Comparison of ENCODE assay signal across 10 cellular contexts in the genomic region with DNA sequence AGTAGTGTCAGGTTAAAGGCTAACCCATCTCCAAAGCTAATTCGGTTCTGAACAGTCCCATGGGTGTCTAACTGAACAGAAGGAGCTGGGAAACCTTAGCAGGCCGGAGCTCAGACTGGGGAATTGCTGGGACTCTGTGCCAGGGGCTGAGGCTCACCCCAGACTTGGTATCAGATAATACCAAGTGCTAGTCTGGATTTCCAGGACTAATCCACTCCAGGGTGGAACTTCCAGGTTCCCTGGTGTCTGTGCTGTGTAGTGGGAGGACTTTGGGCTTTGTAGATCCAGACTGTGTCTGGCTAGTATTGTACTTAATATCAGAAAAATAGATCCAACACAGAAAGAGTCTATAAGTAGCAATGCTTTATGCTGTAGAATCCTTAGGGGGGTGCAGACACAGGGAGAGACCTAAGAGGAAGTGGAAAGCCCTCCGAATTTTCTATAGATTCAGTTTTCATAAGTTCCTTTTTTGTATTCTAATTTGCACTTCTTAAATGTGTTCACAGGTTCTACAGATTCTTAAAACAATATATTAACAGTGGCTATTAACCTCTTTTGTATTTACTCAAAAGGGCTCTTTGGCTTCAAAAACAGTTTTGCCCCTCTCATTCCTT. TPM values are rescaled to one million over a fixed set of nuclear protein-coding genes. Genes with fewer than 3 reads are reported as not detected.
DNase-seq lines count a peak whose midpoint lies in the region; ATAC-seq and TF ChIP-seq lines count a peak whose summit lies in the region.
"Had no signal": no experiment of that assay in that cellular context is flagged by ENCODE, and none has a peak within 500 bp of the region (broad histone marks: within the 10 kb centered on the region; RNA-seq: fewer than 3 reads in every experiment).

No MANE protein-coding gene starts in this region.

- ATAC-seq in CD4-positive, alpha-beta T cell (ENCODE audit: poor library complexity), result no peak
- no peak for ATAC-seq in activated naive CD8-positive, alpha-beta T cell treated with anti-CD3 and anti-CD28 coated beads, Interleukin-2, amount 10 ng/mL, durations not matched to agents 7 days and 5 days (ENCODE audit: low read depth)
- ATAC-seq in natural killer cell (no peak), HG03460 (IDR thresholded peaks at IDR 0.05; ENCODE audit: unreplicated experiment) (no peak), GM21515 (IDR thresholded peaks at IDR 0.05; ENCODE audit: unreplicated experiment) (no peak)
- ATAC-seq: mucosa of descending colon had no signal

- no peak overlapping the region for H3K27ac ChIP-seq in CD4-positive, alpha-beta T cell (ENCODE audit: low read depth, low read length)
- H3K27ac ChIP-seq in H9 (ENCODE audit: insufficient read length, low read depth, low read length), result no peak overlapping the region

- TF ChIP-seq CTCF in CD4-positive, alpha-beta T cell (IDR thresholded peaks at IDR 0.05), result no peak
- no peak for TF ChIP-seq CTCF in H9 (conservative IDR thresholded peaks at IDR 0.05)
- TF ChIP-seq CTCF in natural killer cell (IDR thresholded peaks at IDR 0.05), result no peak

- no peak overlapping the region for H2AFZ ChIP-seq in H9 (ENCODE audit: low read length)

- no peak overlapping the region for H2BK15ac ChIP-seq in H9 (ENCODE audit: low read depth, low read length)

- peaks cover 13% of the 10 kb centered on the region for H3K23me2 ChIP-seq in H9 (ENCODE audit: insufficient read length, low read depth, low read length, poor library complexity, severe bottlenecking)

- no peak overlapping the region; the same call in 1 of the 2 replicates for H3K14ac ChIP-seq in H9 (ENCODE audit: insufficient read depth, low read length)

- intact Hi-C loops in CD4-positive, alpha-beta T cell (cut with DNase I, micrococcal nuclease), result loop anchor here (5.0 to 10.0 kb wide), 7 partner anchors 92 to 757 kb away; a partner anchor contains a TSS
- intact Hi-C loops in natural killer cell (cut with micrococcal nuclease), result loop anchor here (5.0 to 10.0 kb wide), 2 partner anchors 240 to 752 kb away; a partner anchor contains a TSS

- no peak overlapping the region for H2AK5ac ChIP-seq in H9 (ENCODE audit: insufficient read length, low read length)

- H3K23ac ChIP-seq in H9 (ENCODE audit: insufficient read length, low read depth, low read length), result no peak overlapping the region

- peaks cover 18% of the 10 kb centered on the region for H3K36me3 Mint-ChIP-seq in CD4-positive, alpha-beta T cell (ENCODE audit: low read depth)
- H3K36me3 Mint-ChIP-seq in H9 (ENCODE audit: insufficient read depth in 1 of 3, low read depth in 3 of 3) (peaks cover 1 to 4% (median 4%) of the 10 kb centered on the region in 3 experiments; a peak in 4 of 7 replicates), natural killer cell (no peaks in the 10 kb centered on the region)
- H3K36me3 Mint-ChIP-seq in activated naive CD8-positive, alpha-beta T cell treated with anti-CD3 and anti-CD28 coated beads, Interleukin-2, amount 10 ng/mL, durations not matched to agents 7 days and 5 days, result peaks cover 12% of the 10 kb centered on the region

- no peaks in the 10 kb centered on the region for H3K79me1 ChIP-seq in H9 (ENCODE audit: insufficient read depth, low read depth, low read length, poor library complexity, severe bottlenecking)

- no peak overlapping the region for H3K4me2 ChIP-seq in H9 (ENCODE audit: insufficient read depth, insufficient read length, low read length)

- no peaks in the 10 kb centered on the region for H4K20me1 ChIP-seq in H9 (ENCODE audit: control insufficient read depth, insufficient read depth, insufficient read length)

- H3T11ph ChIP-seq in H9 (ENCODE audit: low read length), result no peak overlapping the region

- H2BK12ac ChIP-seq in H9 (ENCODE audit: insufficient read length, low read depth, low read length), result no peak overlapping the region

- H3K79me2 ChIP-seq in H9 (ENCODE audit: insufficient read depth, low read length), result peaks cover 31% of the 10 kb centered on the region; the same call in 1 of the 2 replicates

- H2BK120ac ChIP-seq in H9 (ENCODE audit: low read depth, low read length, poor library complexity, severe bottlenecking), result no peak overlapping the region

- CTCF ChIA-PET in CD4-positive, alpha-beta T cell (lab: Charles Lee), result no interaction called here

- no peak overlapping the region for H4K91ac ChIP-seq in H9 (ENCODE audit: insufficient read length, low read depth, low read length)

- no peak overlapping the region for H3K4ac ChIP-seq in H9 (ENCODE audit: low read depth, low read length)

- no peaks in the 10 kb centered on the region for H3K9me3 Mint-ChIP-seq in CD4-positive, alpha-beta T cell
- H3K9me3 Mint-ChIP-seq in H9 (no peaks in the 10 kb centered on the region; a peak in 1 of 5 replicates), natural killer cell (no peaks in the 10 kb centered on the region)
- H3K9me3 Mint-ChIP-seq in activated naive CD8-positive, alpha-beta T cell treated with anti-CD3 and anti-CD28 coated beads, Interleukin-2, amount 10 ng/mL, durations not matched to agents 7 days and 5 days, result no peaks in the 10 kb centered on the region

- no CpG with 5 or more reads among the region's 3 CpGs for WGBS in H9 (ENCODE audit: extremely low coverage, insufficient read length, low lambda C conversion rate)

- peak overlapping the region; percentile 90 for H3K27ac Mint-ChIP-seq in CD4-positive, alpha-beta T cell
- H3K27ac Mint-ChIP-seq in H9 (peak overlapping the region in 2 of 3 experiments; percentile 15 to 87; a peak in 3 of 7 replicates), natural killer cell (peak overlapping the region; percentile 86 to 94)
- peak overlapping the region; percentile 96 for H3K27ac Mint-ChIP-seq in activated naive CD8-positive, alpha-beta T cell treated with anti-CD3 and anti-CD28 coated beads, Interleukin-2, amount 10 ng/mL, durations not matched to agents 7 days and 5 days

- no peaks in the 10 kb centered on the region for H3K9me3 ChIP-seq in CD4-positive, alpha-beta T cell (ENCODE audit: control insufficient read depth, low read length)
- no peaks in the 10 kb centered on the region for H3K9me3 ChIP-seq in H9 (ENCODE audit: control insufficient read depth, low read depth, low read length)
- H3K9me3 ChIP-seq: mucosa of descending colon had no signal

- H3K4me1 Mint-ChIP-seq in CD4-positive, alpha-beta T cell (ENCODE audit: low read depth), result peaks cover 50% of the 10 kb centered on the region
- peaks cover 51 to 54% of the 10 kb centered on the region in 2 experiments for H3K4me1 Mint-ChIP-seq in H9
- H3K4me1 Mint-ChIP-seq in activated naive CD8-positive, alpha-beta T cell treated with anti-CD3 and anti-CD28 coated beads, Interleukin-2, amount 10 ng/mL, durations not matched to agents 7 days and 5 days, result peaks cover 39% of the 10 kb centered on the region
- peaks cover 43 to 56% of the 10 kb centered on the region in 2 donors for H3K4me1 Mint-ChIP-seq in natural killer cell

- H4K8ac ChIP-seq in H9 (replicated peaks; ENCODE audit: insufficient read length, low read depth, low read length), result no peak overlapping the region

- H3K18ac ChIP-seq in H9 (ENCODE audit: insufficient read length, low read depth, low read length), result no peak overlapping the region

- no peak overlapping the region for H3K56ac ChIP-seq in H9 (ENCODE audit: insufficient read length, low read depth, low read length)

- H3K4me1 ChIP-seq in H9 (ENCODE audit: insufficient read depth, low read length), result peaks cover 9% of the 10 kb centered on the region

- DNase-seq in CD4-positive, alpha-beta T cell, result no peak
- DNase-seq in H9 (no peak), natural killer cell (no peak), NCI-H2029 (lab: John Stamatoyannopoulos, UW) (no peak), HuH-7.5 (ENCODE audit: low spot score) (no peak)
- DNase-seq in activated naive CD8-positive, alpha-beta T cell treated with anti-CD3 and anti-CD28 coated beads, Interleukin-2, amount 10 ng/mL, durations not matched to agents 7 days and 5 days, result no peak
- DNase-seq: activated CD4-positive, alpha-beta T cell treated with anti-CD3 and anti-CD28 coated beads for 1 hour had no signal

- no peak overlapping the region for H2BK5ac ChIP-seq in H9 (ENCODE audit: insufficient read length, low read length)

- peak overlapping the region; percentile 98 for H3K4me3 Mint-ChIP-seq in CD4-positive, alpha-beta T cell
- H3K4me3 Mint-ChIP-seq in H9 (peak overlapping the region; percentile 96 to 97), natural killer cell (peak overlapping the region; percentile 88)
- H3K4me3 Mint-ChIP-seq in activated naive CD8-positive, alpha-beta T cell treated with anti-CD3 and anti-CD28 coated beads, Interleukin-2, amount 10 ng/mL, durations not matched to agents 7 days and 5 days, result peak overlapping the region; percentile 92

- peaks cover 5% of the 10 kb centered on the region for H3K27me3 Mint-ChIP-seq in CD4-positive, alpha-beta T cell
- H3K27me3 Mint-ChIP-seq in H9 (ENCODE audit: low read depth) (no peaks in the 10 kb centered on the region), natural killer cell (ENCODE audit: low read depth in 2 of 2) (peaks cover 0 to 3% of the 10 kb centered on the region in 2 donors)
- no peaks in the 10 kb centered on the region for H3K27me3 Mint-ChIP-seq in activated naive CD8-positive, alpha-beta T cell treated with anti-CD3 and anti-CD28 coated beads, Interleukin-2, amount 10 ng/mL, durations not matched to agents 7 days and 5 days

- H4K5ac ChIP-seq in H9 (ENCODE audit: insufficient read length, low read depth, low read length), result no peak overlapping the region

- POLR2A ChIA-PET in CD4-positive, alpha-beta T cell (lab: Charles Lee), result no interaction called here
- POLR2A ChIA-PET in activated naive CD8-positive, alpha-beta T cell treated with anti-CD3 and anti-CD28 coated beads, Interleukin-2, amount 10 ng/mL, durations not matched to agents 7 days and 5 days (lab: Charles Lee), result no interaction called here

- peak overlapping the region; percentile 4 for H3K9ac ChIP-seq in H9 (ENCODE audit: extremely low read depth, insufficient read length, low read length)

- H2BK20ac ChIP-seq in H9 (ENCODE audit: low read depth, low read length, poor library complexity, severe bottlenecking), result no peak overlapping the region

- H3K27me3 ChIP-seq in CD4-positive, alpha-beta T cell (ENCODE audit: control insufficient read depth, insufficient read depth, low read length), result no peaks in the 10 kb centered on the region
- no peaks in the 10 kb centered on the region for H3K27me3 ChIP-seq in H9 (ENCODE audit: insufficient read depth, low read length)

RNA-seq across cellular contexts. Expression of a gene that starts 4.1 kb away (rescaled TPM):
- 10 to 100 TPM; 13.7 to 14.3 TPM for total RNA-seq in CD4-positive, alpha-beta T cell
- total RNA-seq in H9 (2021) (28.4 and 29.4 TPM in 2 replicates), natural killer cell (10 to 100 TPM; 25.8 to 35.5 (median 32.9) TPM)
- 10 to 100 TPM; 21.8 to 22.4 TPM for total RNA-seq in activated naive CD8-positive, alpha-beta T cell treated with anti-CD3 and anti-CD28 coated beads, Interleukin-2, amount 10 ng/mL, durations not matched to agents 7 days and 5 days
